Comparison of ENCODE assay signal across 8 cellular contexts in genomic region chr16:2214721-2214970, GRCh38. TPM values are rescaled to one million over a fixed set of nuclear protein-coding genes. Genes with fewer than 3 reads are reported as not detected.
DNase-seq lines count a peak whose midpoint lies in the region; ATAC-seq and TF ChIP-seq lines count a peak whose summit lies in the region.

A gene with protein sequence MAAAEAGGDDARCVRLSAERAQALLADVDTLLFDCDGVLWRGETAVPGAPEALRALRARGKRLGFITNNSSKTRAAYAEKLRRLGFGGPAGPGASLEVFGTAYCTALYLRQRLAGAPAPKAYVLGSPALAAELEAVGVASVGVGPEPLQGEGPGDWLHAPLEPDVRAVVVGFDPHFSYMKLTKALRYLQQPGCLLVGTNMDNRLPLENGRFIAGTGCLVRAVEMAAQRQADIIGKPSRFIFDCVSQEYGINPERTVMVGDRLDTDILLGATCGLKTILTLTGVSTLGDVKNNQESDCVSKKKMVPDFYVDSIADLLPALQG (minus strand): TSS chr16:2214840. CDS start chr16:2214777, 63 bp downstream.

- ATAC-seq in right lobe of liver: peak in 3 of 4 donors; percentile 89 to 93 (median 93)

- peaks cover 5% of the 10 kb centered on the region for H3K36me3 Mint-ChIP-seq in activated naive CD4-positive, alpha-beta T cell treated with anti-CD3 and anti-CD28 coated beads, Interleukin-2, amount 10 ng/mL, durations not matched to agents 7 days and 5 days

- peaks cover 29% of the 10 kb centered on the region for H3K4me1 Mint-ChIP-seq in activated naive CD4-positive, alpha-beta T cell treated with anti-CD3 and anti-CD28 coated beads, Interleukin-2, amount 10 ng/mL, durations not matched to agents 7 days and 5 days

- TF ChIP-seq POLR2A in breast epithelium (IDR thresholded peaks at IDR 0.05): no peak
- TF ChIP-seq POLR2A in right lobe of liver (IDR thresholded peaks at IDR 0.05): no peak
- no peak for TF ChIP-seq POLR2A in thyroid gland (IDR thresholded peaks at IDR 0.05)

- H3K27ac ChIP-seq in breast epithelium (peak within 1 kb of the TSS; percentile 91 to 95), right lobe of liver (peak within 1 kb of the TSS; percentile 82 to 83 (median 82)), thyroid gland (peak within 1 kb of the TSS; percentile 80 to 94 (median 89))

- TF ChIP-seq CTCF in breast epithelium (IDR thresholded peaks at IDR 0.05): peak in 1 of 3 donors; percentile 61
- TF ChIP-seq CTCF in right lobe of liver (IDR thresholded peaks at IDR 0.05): no peak
- TF ChIP-seq CTCF in thyroid gland (IDR thresholded peaks at IDR 0.05): no peak
- no peak for TF ChIP-seq CTCF in GM10266 (IDR thresholded peaks at IDR 0.05; ENCODE audit: control insufficient read depth, insufficient read depth, low read depth, missing control alignments)

- WGBS in right lobe of liver (ENCODE audit: insufficient coverage, low coverage, low lambda C conversion rate, missing lambda C conversion rate): no CpG with 5 or more reads among the region's 47 CpGs
- WGBS in thyroid gland, 2 donors: 0% methylated on average over 4 of the region's 47 CpGs; no CpG with 5 or more reads in 1 of the 2 donors

- H3K27me3 Mint-ChIP-seq in activated naive CD4-positive, alpha-beta T cell treated with anti-CD3 and anti-CD28 coated beads, Interleukin-2, amount 10 ng/mL, durations not matched to agents 7 days and 5 days: no peaks in the 10 kb centered on the region

- H3K4me1 ChIP-seq in breast epithelium (peaks cover 10 to 26% of the 10 kb centered on the region in 2 donors), right lobe of liver (peaks cover 0 to 19% (median 9%) of the 10 kb centered on the region in 4 donors), thyroid gland (peaks cover 21 to 31% of the 10 kb centered on the region in 2 donors)

- peak within 1 kb of the TSS; percentile 89 for H3K27ac Mint-ChIP-seq in activated naive CD4-positive, alpha-beta T cell treated with anti-CD3 and anti-CD28 coated beads, Interleukin-2, amount 10 ng/mL, durations not matched to agents 7 days and 5 days

- intact Hi-C loops in breast epithelium (cut with DNase I; ENCODE audit: low total_unique reads) (no loop called here), right lobe of liver (cut with DNase I) (no loop called here), thyroid gland (cut with DNase I) (no loop called here)

- H3K4me3 ChIP-seq in breast epithelium: peak within 1 kb of the TSS; percentile 76 to 86 (median 86)
- H3K4me3 ChIP-seq in right lobe of liver: peak within 1 kb of the TSS; percentile 60 to 76 (median 63)
- H3K4me3 ChIP-seq in thyroid gland (replicated peaks in 1 of 3): peak within 1 kb of the TSS; percentile 52 to 81 (median 77)

- H3K9me3 Mint-ChIP-seq in activated naive CD4-positive, alpha-beta T cell treated with anti-CD3 and anti-CD28 coated beads, Interleukin-2, amount 10 ng/mL, durations not matched to agents 7 days and 5 days: no peaks in the 10 kb centered on the region

- no peaks in the 10 kb centered on the region for H3K36me3 ChIP-seq in breast epithelium
- no peaks in the 10 kb centered on the region for H3K36me3 ChIP-seq in right lobe of liver
- H3K36me3 ChIP-seq in thyroid gland: no peaks in the 10 kb centered on the region

- no peak for DNase-seq in activated naive CD4-positive, alpha-beta T cell treated with anti-CD3 and anti-CD28 coated beads, Interleukin-2, amount 10 ng/mL, durations not matched to agents 7 days and 5 days
- no peak for DNase-seq in activated naive CD4-positive, alpha-beta T cell treated with Interleukin-2 at 50 U/mL for 16 hours
- DNase-seq in HT-29 (ENCODE audit: low spot score): no peak
- DNase-seq in breast epithelium (ENCODE audit: low spot score in 2 of 2): no peak
- DNase-seq in right lobe of liver: no peak
- DNase-seq in thyroid gland: no peak
- DNase-seq in OCI-M2 (lab: John Stamatoyannopoulos, UW; ENCODE audit: unreplicated experiment): no peak
- no peak for DNase-seq in GM10266 (ENCODE audit: extremely low spot score)

- no peaks in the 10 kb centered on the region for H3K27me3 ChIP-seq in breast epithelium
- H3K27me3 ChIP-seq in right lobe of liver: no peaks in the 10 kb centered on the region
- no peaks in the 10 kb centered on the region for H3K27me3 ChIP-seq in thyroid gland

- H3K9me3 ChIP-seq in breast epithelium: no peaks in the 10 kb centered on the region
- H3K9me3 ChIP-seq in right lobe of liver: no peaks in the 10 kb centered on the region
- no peaks in the 10 kb centered on the region for H3K9me3 ChIP-seq in thyroid gland

- peak within 1 kb of the TSS; percentile 80 for H3K4me3 Mint-ChIP-seq in activated naive CD4-positive, alpha-beta T cell treated with anti-CD3 and anti-CD28 coated beads, Interleukin-2, amount 10 ng/mL, durations not matched to agents 7 days and 5 days

- CTCF ChIA-PET in activated naive CD4-positive, alpha-beta T cell treated with anti-CD3 and anti-CD28 coated beads, Interleukin-2, amount 10 ng/mL, durations not matched to agents 7 days and 5 days (lab: Charles Lee): interaction anchor here (1.0 to 1.5 kb wide), 2 partner anchors 20 to 37 kb away, joined by 3 to 5 read pairs; partner anchors contain the start of gene ECI1

RNA-seq across cellular contexts. Expression of the gene that starts here (rescaled TPM):
- 82.0 and 98.7 TPM in 2 replicates for total RNA-seq in HT-29 (2014; rRNA removed; shearing (Covaris generic))
- total RNA-seq in breast epithelium (10 to 100 TPM in 2 of 3 donors, 1 to 10 TPM in 1; 9.1 to 14.7 (median 12.9) TPM), right lobe of liver (10 to 100 TPM in 1 of 6 experiments, 1 to 10 TPM in 5; 3.8 to 14.2 (median 6.9) TPM), thyroid gland (10 to 100 TPM; 13.4 to 44.0 (median 28.8) TPM)
